Comparison of ENCODE assay signal across 1 cellular context in the genomic region with DNA sequence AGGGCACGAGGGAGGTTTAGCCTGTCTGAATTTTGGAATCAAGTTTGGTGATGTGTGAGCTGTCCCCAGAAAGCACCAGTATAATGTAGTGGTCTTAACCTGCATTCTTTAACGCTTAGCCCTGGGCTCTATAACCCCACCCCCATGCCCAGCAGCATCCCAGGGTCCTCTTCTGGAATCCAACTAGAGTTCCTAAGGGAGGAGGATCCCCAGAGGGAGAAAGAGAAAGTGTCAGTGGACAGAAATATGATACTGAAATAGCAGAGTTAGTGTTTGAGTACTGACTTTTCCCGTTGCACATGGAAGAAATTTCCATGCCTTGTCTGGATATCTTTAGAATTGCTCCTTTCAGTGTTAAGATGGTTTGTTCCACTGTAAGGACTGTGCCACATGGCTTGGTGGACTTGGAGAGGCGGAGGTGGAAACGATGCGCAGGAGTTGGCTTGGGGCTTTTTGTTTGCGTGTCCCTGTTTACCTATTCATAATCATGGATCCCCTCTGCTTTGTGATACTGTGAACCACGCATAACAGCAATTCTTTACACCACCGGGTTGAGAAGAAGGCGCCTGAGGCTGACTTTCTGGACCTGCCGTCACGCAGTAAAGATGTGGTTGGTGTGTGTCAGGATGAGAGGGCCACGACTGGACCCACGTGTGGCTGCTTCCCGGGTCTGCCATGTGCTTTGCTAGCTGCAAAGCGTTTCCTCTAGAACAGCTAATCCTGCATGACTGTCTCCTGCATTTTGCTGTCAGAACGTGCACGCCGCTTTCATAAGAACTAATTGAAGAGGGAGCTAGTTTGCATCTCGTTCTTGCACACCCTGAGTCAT.
TF ChIP-seq lines count a peak whose summit lies in the region.

No MANE protein-coding gene starts in this region.

TF ChIP-seq in liver, 16 proteins besides CTCF, POLR2A, EP300 and RAD21 (continued from another document):
- TF ChIP-seq, protein P1, sequence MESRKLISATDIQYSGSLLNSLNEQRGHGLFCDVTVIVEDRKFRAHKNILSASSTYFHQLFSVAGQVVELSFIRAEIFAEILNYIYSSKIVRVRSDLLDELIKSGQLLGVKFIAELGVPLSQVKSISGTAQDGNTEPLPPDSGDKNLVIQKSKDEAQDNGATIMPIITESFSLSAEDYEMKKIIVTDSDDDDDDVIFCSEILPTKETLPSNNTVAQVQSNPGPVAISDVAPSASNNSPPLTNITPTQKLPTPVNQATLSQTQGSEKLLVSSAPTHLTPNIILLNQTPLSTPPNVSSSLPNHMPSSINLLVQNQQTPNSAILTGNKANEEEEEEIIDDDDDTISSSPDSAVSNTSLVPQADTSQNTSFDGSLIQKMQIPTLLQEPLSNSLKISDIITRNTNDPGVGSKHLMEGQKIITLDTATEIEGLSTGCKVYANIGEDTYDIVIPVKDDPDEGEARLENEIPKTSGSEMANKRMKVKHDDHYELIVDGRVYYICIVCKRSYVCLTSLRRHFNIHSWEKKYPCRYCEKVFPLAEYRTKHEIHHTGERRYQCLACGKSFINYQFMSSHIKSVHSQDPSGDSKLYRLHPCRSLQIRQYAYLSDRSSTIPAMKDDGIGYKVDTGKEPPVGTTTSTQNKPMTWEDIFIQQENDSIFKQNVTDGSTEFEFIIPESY (IDR thresholded peaks at IDR 0.05) = no peak
